Comparison of ENCODE assay signal across 22 cellular contexts in genomic region chr11:120350637-120351036, GRCh38. TPM values are rescaled to one million over a fixed set of nuclear protein-coding genes. Genes with fewer than 3 reads are reported as not detected.
"Had no signal": no experiment of that assay in that cellular context is flagged by ENCODE, and none has a peak within 500 bp of the region (broad histone marks: within the 10 kb centered on the region; RNA-seq: fewer than 3 reads in every experiment).

No MANE protein-coding gene starts in this region.

- H3K9ac ChIP-seq: KMS-11 had no signal

- H3K4me3 Mint-ChIP-seq: IgD-negative memory B cell had no signal

- DNase-seq: Kasumi-1, MV-4-11, NCI-H1048, NCI-H1105, NCI-H1417, NCI-H1436 treated with DMSO at 0.1 percent for 48 hours, NCI-H1694, NCI-H1930, NCI-H2081, NCI-H2107, NCI-H2227 treated with DMSO at 0.1 percent for 48 hours, NCI-H524, NCI-H526 treated with DMSO at 0.1 percent for 48 hours, NCI-H748 treated with DMSO at 0.1 percent for 48 hours, Right ventricle myocardium superior, RPMI8226, SIG-M5 had no signal

- H3K4me1 ChIP-seq: SJSA1 had no signal

- ATAC-seq: K562 had no signal

- H3K4me2 ChIP-seq: KMS-11 had no signal

- H3K27me3 ChIP-seq: SJSA1 had no signal

- H3K27ac Mint-ChIP-seq: IgD-negative memory B cell had no signal

- H3K27ac ChIP-seq: KMS-11, SJSA1, SK-N-MC had no signal

- H3K4me3 ChIP-seq: K562, SJSA1, SK-N-MC had no signal

- H3K9me3 ChIP-seq: SJSA1 had no signal

- H3K36me3 ChIP-seq: SJSA1 had no signal

- H3K9me3 Mint-ChIP-seq: IgD-negative memory B cell had no signal

RNA-seq across cellular contexts. Expression of gene TLCD5, which starts 25.5 kb away (rescaled TPM):
- polyA plus RNA-seq: IgD-negative memory B cell had no signal
